ENCODE assay signal across 8 cellular contexts in the genomic region with DNA sequence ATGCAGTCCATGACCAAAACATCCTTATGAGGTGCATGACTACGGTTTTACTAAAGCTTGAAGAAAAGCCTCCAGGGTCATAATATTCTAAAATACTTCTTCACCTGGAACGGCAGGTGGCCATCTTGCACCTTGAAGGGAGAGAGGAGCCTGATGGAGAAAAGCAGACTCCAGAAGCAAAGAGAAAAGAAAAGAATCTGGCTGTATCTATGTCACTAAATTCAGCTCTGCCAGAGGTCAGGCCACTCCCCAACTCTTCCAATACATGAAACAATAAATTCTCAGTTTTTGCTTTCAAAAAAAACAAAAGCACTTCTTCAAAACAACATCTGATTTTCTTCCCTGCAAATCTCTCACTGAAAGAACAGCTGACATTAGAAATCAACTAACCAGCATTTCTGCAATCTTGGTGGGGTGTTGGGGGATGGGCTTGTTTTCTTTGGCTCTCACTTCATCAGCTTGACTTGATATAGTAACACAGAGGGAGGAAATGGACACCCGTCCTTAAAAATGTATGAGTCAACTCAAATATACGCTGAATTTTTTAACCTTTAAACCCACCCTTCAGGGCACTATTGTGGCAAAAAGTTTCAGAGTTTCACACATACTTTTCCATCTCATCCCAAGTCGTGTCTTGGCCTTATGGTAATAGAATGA. TPM values are rescaled to one million over a fixed set of nuclear protein-coding genes. Genes with fewer than 3 reads are reported as not detected.
DNase-seq lines count a peak whose midpoint lies in the region; ATAC-seq and TF ChIP-seq lines count a peak whose summit lies in the region.
"Had no signal": no experiment of that assay in that cellular context is flagged by ENCODE, and none has a peak within 500 bp of the region (broad histone marks: within the 10 kb centered on the region; RNA-seq: fewer than 3 reads in every experiment).

No MANE protein-coding gene starts in this region.

- TF ChIP-seq CTCF in WI38 (IDR thresholded peaks at IDR 0.05; ENCODE audit: low read depth, low read length) = no peak
- TF ChIP-seq CTCF in GM20000 (IDR thresholded peaks at IDR 0.05; ENCODE audit: extremely low read depth, missing control alignments) = no peak

- H3K4me3 ChIP-seq in WI38 (ENCODE audit: low read depth, low read length) = peak overlapping the region; percentile 14; the same call in 1 of the 2 replicates

- DNase-seq in left ventricle myocardium superior (no peak), stromal cell of bone marrow (ENCODE audit: low read depth) (peak; percentile 48), hypothalamus (lab: John Stamatoyannopoulos, UW) (no peak), GM20000 (ENCODE audit: low spot score) (no peak)
- DNase-seq: NCI-H2227 treated with DMSO at 0.1 percent for 48 hours had no signal

- ATAC-seq in HG02943 (IDR thresholded peaks at IDR 0.05; ENCODE audit: low read depth, unreplicated experiment) = peak; percentile 24
- ATAC-seq in left ventricle myocardium superior = peak; percentile 81
- no peak for ATAC-seq in HG02642 (IDR thresholded peaks at IDR 0.05; ENCODE audit: poor library complexity, unreplicated experiment)

- intact Hi-C loops in left ventricle myocardium superior (cut with micrococcal nuclease) = no loop called here

RNA-seq across cellular contexts. Expression of a gene that starts 21.6 kb away (rescaled TPM):
- 109 TPM for total RNA-seq in left ventricle myocardium superior
